In the genomic region with DNA sequence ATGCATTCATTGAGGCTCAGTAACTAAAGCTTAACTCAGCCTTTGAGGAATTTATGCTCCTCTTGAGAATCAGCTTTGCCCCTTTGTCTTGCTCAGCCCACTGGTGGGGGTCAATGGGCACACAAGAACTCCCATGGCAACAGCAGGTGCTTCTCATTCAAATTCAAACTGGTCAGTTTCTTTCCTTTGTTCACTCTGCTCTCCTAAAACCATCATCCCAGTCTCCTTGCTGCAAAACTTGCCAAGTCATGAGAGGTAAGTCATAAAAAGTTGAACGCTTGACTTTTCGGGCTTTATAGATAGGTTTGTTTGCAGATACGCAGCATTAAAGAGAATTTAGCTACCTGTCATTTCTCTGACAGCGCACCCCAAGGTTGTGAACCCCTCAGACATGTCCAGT, we compare ENCODE assay signal across 1 cellular context.
TF ChIP-seq lines count a peak whose summit lies in the region.

No MANE protein-coding gene starts in this region.

TF ChIP-seq in K562, 482 proteins besides CTCF, POLR2A, EP300 and RAD21 (continued from another document):
- TF ChIP-seq, protein P1, sequence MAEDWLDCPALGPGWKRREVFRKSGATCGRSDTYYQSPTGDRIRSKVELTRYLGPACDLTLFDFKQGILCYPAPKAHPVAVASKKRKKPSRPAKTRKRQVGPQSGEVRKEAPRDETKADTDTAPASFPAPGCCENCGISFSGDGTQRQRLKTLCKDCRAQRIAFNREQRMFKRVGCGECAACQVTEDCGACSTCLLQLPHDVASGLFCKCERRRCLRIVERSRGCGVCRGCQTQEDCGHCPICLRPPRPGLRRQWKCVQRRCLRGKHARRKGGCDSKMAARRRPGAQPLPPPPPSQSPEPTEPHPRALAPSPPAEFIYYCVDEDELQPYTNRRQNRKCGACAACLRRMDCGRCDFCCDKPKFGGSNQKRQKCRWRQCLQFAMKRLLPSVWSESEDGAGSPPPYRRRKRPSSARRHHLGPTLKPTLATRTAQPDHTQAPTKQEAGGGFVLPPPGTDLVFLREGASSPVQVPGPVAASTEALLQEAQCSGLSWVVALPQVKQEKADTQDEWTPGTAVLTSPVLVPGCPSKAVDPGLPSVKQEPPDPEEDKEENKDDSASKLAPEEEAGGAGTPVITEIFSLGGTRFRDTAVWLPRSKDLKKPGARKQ (CRISPR knock-in tag; IDR thresholded peaks at IDR 0.05), result no peak
- TF ChIP-seq MEIS2 (IDR thresholded peaks at IDR 0.05; ENCODE audit: partially characterized antibody) (no peak), ZNF316 (IDR thresholded peaks at IDR 0.05) (peak; percentile 52; the same call in 1 of the 2 replicates), MAFG (tag; conservative IDR thresholded peaks at IDR 0.05) (peak; percentile 64), C11orf30 (IDR thresholded peaks at IDR 0.05; ENCODE audit: low read depth) (peak; percentile 69; the same call in 1 of the 2 replicates)
- TF ChIP-seq, protein P2, sequence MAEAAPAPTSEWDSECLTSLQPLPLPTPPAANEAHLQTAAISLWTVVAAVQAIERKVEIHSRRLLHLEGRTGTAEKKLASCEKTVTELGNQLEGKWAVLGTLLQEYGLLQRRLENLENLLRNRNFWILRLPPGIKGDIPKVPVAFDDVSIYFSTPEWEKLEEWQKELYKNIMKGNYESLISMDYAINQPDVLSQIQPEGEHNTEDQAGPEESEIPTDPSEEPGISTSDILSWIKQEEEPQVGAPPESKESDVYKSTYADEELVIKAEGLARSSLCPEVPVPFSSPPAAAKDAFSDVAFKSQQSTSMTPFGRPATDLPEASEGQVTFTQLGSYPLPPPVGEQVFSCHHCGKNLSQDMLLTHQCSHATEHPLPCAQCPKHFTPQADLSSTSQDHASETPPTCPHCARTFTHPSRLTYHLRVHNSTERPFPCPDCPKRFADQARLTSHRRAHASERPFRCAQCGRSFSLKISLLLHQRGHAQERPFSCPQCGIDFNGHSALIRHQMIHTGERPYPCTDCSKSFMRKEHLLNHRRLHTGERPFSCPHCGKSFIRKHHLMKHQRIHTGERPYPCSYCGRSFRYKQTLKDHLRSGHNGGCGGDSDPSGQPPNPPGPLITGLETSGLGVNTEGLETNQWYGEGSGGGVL (CRISPR knock-in tag; IDR thresholded peaks at IDR 0.05), result no peak
